ENCODE assay signal across 1 cellular context in genomic region chr1:160083968-160084770, GRCh38.
TF ChIP-seq lines count a peak whose summit lies in the region.

No MANE protein-coding gene starts in this region.

TF ChIP-seq in K562, 482 proteins besides CTCF, POLR2A, EP300 and RAD21 (continues in another document):
- TF ChIP-seq MBD2 (IDR thresholded peaks at IDR 0.05; ENCODE audit: borderline replicate concordance, low read depth): no peak
- no peak for TF ChIP-seq XRCC3 (IDR thresholded peaks at IDR 0.05)
- TF ChIP-seq CGGBP1 (CRISPR knock-in tag; IDR thresholded peaks at IDR 0.05): no peak
- 0 out of 2 replicates have a peak, but pooled peaks have one; percentile 30 for TF ChIP-seq ZNF143 (CRISPR knock-in tag; IDR thresholded peaks at IDR 0.05)
- TF ChIP-seq STAT5A (IDR thresholded peaks at IDR 0.05; ENCODE audit: borderline replicate concordance, low read length): no peak
- no peak for TF ChIP-seq ZNF444 (CRISPR knock-in tag; IDR thresholded peaks at IDR 0.05)
- TF ChIP-seq NR2C2 (CRISPR knock-in tag; IDR thresholded peaks at IDR 0.05): 0 out of 2 replicates have a peak, but pooled peaks have one; percentile 28
- no peak for TF ChIP-seq NR2C2 (tag; IDR thresholded peaks at IDR 0.05)
- no peak for TF ChIP-seq SMARCA5 (IDR thresholded peaks at IDR 0.05)
- TF ChIP-seq NFYB (IDR thresholded peaks at IDR 0.05; ENCODE audit: extremely low read depth, insufficient read length): no peak
- no peak for TF ChIP-seq E2F5 (CRISPR knock-in tag; IDR thresholded peaks at IDR 0.05)
- TF ChIP-seq ZBTB33 (CRISPR knock-in tag; IDR thresholded peaks at IDR 0.05): peak; percentile 94
- TF ChIP-seq E4F1 (CRISPR knock-in tag; IDR thresholded peaks at IDR 0.05; ENCODE audit: borderline replicate concordance): no peak
- TF ChIP-seq ZBTB40 (IDR thresholded peaks at IDR 0.05): no peak
- TF ChIP-seq ZBTB40 (CRISPR knock-in tag; IDR thresholded peaks at IDR 0.05): no peak
- TF ChIP-seq HCFC1 (IDR thresholded peaks at IDR 0.05; ENCODE audit: low read depth, low read length): no peak
- no peak for TF ChIP-seq POLR3A (IDR thresholded peaks at IDR 0.05; ENCODE audit: borderline replicate concordance, extremely low read depth, insufficient read depth, insufficient read length)
- TF ChIP-seq CCAR2 (IDR thresholded peaks at IDR 0.05; ENCODE audit: low read depth, low read length): no peak
- no peak for TF ChIP-seq CBX1 (IDR thresholded peaks at IDR 0.05; ENCODE audit: low read depth)
- TF ChIP-seq PRPF4 (IDR thresholded peaks at IDR 0.05; ENCODE audit: insufficient read depth, low read depth, low read length, poor library complexity, severe bottlenecking): no peak
- TF ChIP-seq ZBTB7A (IDR thresholded peaks at IDR 0.05; ENCODE audit: borderline replicate concordance, control insufficient read depth, low read depth, low read length): no peak
- no peak for TF ChIP-seq ZNF140 (CRISPR knock-in tag; IDR thresholded peaks at IDR 0.05)
- no peak for TF ChIP-seq IRF2 (CRISPR knock-in tag; IDR thresholded peaks at IDR 0.05)
- TF ChIP-seq ZNF324 (CRISPR knock-in tag; IDR thresholded peaks at IDR 0.05): no peak
- TF ChIP-seq MAX (CRISPR knock-in tag; IDR thresholded peaks at IDR 0.05): peak; percentile 72
- peak; percentile 47 for TF ChIP-seq SMC3 (conservative IDR thresholded peaks at IDR 0.05; ENCODE audit: insufficient read depth, low read depth, low read length)
- no peak for TF ChIP-seq ID3 (CRISPR knock-in tag; IDR thresholded peaks at IDR 0.05)
- TF ChIP-seq ID3 (tag; IDR thresholded peaks at IDR 0.05): no peak
- no peak for TF ChIP-seq BMI1 (IDR thresholded peaks at IDR 0.05; ENCODE audit: low read length)
